In the genomic region with DNA sequence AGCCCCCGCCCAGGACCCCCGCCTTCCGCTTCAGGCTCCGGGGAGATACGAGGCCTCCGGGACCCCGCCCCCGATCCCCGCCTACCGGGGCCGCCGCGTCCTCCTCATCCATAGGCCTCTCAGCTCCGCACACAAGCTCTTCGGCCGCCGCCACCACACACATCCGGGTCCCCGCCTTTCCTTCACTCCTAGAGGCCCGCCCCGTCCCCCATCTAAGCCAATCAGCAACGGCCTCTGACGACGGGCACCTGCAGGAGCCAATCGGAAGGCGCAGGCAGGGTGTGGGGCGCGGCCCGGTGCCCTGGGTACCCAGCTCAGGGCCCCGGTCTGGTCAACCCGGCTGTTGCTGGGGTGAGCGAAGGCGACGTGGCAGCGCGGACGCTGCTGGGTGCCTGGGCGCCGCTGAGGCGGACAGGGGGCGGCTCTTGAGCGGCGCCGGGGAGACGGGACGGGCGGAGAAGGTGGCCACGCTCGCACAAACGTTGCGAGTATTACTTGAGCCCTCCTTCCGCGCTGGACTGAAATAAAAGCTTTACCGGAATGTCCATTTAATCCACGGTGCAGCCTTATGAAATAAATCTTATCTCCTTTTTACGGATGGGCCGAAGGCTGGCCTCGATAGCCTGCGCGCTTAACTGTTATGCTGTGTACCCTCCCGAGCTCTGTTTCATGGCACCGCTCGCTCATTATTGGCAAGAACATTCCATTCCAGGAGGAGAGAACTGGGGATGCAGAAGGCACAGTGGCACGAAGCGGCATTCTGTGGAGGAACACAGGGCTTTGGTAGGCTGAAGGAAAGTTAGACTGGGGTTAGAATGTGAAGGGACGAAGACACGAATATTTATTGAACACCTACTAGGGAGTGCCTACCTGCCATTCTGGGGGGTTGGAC, we compare ENCODE assay signal across 1 cellular context.
TF ChIP-seq lines count a peak whose summit lies in the region.

A gene with protein sequence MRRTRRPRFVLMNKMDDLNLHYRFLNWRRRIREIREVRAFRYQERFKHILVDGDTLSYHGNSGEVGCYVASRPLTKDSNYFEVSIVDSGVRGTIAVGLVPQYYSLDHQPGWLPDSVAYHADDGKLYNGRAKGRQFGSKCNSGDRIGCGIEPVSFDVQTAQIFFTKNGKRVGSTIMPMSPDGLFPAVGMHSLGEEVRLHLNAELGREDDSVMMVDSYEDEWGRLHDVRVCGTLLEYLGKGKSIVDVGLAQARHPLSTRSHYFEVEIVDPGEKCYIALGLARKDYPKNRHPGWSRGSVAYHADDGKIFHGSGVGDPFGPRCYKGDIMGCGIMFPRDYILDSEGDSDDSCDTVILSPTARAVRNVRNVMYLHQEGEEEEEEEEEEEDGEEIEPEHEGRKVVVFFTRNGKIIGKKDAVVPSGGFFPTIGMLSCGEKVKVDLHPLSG (minus strand): TSS at position 165 of the 892 bp plus-strand sequence. CDS start 57 bp downstream, at position 108.

TF ChIP-seq in HEK293, 187 proteins besides CTCF, POLR2A, EP300 and RAD21 (continued from another document and continues in another):
- TF ChIP-seq, protein P1, sequence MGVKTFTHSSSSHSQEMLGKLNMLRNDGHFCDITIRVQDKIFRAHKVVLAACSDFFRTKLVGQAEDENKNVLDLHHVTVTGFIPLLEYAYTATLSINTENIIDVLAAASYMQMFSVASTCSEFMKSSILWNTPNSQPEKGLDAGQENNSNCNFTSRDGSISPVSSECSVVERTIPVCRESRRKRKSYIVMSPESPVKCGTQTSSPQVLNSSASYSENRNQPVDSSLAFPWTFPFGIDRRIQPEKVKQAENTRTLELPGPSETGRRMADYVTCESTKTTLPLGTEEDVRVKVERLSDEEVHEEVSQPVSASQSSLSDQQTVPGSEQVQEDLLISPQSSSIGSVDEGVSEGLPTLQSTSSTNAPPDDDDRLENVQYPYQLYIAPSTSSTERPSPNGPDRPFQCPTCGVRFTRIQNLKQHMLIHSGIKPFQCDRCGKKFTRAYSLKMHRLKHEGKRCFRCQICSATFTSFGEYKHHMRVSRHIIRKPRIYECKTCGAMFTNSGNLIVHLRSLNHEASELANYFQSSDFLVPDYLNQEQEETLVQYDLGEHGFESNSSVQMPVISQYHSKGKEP (tag by site-specific recombination; IDR thresholded peaks at IDR 0.05): no peak
- peak; percentile 93 for TF ChIP-seq KLF8 (tag by site-specific recombination; IDR thresholded peaks at IDR 0.05)
- TF ChIP-seq ZNF621 (tag by site-specific recombination; IDR thresholded peaks at IDR 0.05): no peak
- TF ChIP-seq, protein P2, sequence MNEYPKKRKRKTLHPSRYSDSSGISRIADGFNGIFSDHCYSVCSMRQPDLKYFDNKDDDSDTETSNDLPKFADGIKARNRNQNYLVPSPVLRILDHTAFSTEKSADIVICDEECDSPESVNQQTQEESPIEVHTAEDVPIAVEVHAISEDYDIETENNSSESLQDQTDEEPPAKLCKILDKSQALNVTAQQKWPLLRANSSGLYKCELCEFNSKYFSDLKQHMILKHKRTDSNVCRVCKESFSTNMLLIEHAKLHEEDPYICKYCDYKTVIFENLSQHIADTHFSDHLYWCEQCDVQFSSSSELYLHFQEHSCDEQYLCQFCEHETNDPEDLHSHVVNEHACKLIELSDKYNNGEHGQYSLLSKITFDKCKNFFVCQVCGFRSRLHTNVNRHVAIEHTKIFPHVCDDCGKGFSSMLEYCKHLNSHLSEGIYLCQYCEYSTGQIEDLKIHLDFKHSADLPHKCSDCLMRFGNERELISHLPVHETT (tag by site-specific recombination; IDR thresholded peaks at IDR 0.05): no peak
- TF ChIP-seq, protein P3, sequence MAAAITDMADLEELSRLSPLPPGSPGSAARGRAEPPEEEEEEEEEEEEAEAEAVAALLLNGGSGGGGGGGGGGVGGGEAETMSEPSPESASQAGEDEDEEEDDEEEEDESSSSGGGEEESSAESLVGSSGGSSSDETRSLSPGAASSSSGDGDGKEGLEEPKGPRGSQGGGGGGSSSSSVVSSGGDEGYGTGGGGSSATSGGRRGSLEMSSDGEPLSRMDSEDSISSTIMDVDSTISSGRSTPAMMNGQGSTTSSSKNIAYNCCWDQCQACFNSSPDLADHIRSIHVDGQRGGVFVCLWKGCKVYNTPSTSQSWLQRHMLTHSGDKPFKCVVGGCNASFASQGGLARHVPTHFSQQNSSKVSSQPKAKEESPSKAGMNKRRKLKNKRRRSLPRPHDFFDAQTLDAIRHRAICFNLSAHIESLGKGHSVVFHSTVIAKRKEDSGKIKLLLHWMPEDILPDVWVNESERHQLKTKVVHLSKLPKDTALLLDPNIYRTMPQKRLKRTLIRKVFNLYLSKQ (tag by site-specific recombination; IDR thresholded peaks at IDR 0.05; ENCODE audit: borderline replicate concordance): no peak
- no peak for TF ChIP-seq FEZF1 (tag by site-specific recombination; IDR thresholded peaks at IDR 0.05)
- no peak for TF ChIP-seq YY2 (tag by site-specific recombination; IDR thresholded peaks at IDR 0.05)
- no peak for TF ChIP-seq ZNF837 (tag by site-specific recombination; IDR thresholded peaks at IDR 0.05)
- peak; percentile 82; the same call in 1 of the 2 replicates for TF ChIP-seq KLF9 (tag by site-specific recombination; IDR thresholded peaks at IDR 0.05; ENCODE audit: low read depth)
- TF ChIP-seq ZNF600 (tag by site-specific recombination; IDR thresholded peaks at IDR 0.05): peak; percentile 56
- no peak for TF ChIP-seq ZFP69B (tag by site-specific recombination; IDR thresholded peaks at IDR 0.05)
- TF ChIP-seq ZNF658 (tag by site-specific recombination; IDR thresholded peaks at IDR 0.05): no peak
- peak; percentile 69; the same call in 1 of the 2 replicates for TF ChIP-seq ZNF501 (tag by site-specific recombination; IDR thresholded peaks at IDR 0.05)
- no peak for TF ChIP-seq ZNF223 (tag by site-specific recombination; IDR thresholded peaks at IDR 0.05)
- TF ChIP-seq ZNF544 (tag by site-specific recombination; IDR thresholded peaks at IDR 0.05): no peak
- TF ChIP-seq ZNF843 (tag by site-specific recombination; IDR thresholded peaks at IDR 0.05): no peak
- TF ChIP-seq, protein P4, sequence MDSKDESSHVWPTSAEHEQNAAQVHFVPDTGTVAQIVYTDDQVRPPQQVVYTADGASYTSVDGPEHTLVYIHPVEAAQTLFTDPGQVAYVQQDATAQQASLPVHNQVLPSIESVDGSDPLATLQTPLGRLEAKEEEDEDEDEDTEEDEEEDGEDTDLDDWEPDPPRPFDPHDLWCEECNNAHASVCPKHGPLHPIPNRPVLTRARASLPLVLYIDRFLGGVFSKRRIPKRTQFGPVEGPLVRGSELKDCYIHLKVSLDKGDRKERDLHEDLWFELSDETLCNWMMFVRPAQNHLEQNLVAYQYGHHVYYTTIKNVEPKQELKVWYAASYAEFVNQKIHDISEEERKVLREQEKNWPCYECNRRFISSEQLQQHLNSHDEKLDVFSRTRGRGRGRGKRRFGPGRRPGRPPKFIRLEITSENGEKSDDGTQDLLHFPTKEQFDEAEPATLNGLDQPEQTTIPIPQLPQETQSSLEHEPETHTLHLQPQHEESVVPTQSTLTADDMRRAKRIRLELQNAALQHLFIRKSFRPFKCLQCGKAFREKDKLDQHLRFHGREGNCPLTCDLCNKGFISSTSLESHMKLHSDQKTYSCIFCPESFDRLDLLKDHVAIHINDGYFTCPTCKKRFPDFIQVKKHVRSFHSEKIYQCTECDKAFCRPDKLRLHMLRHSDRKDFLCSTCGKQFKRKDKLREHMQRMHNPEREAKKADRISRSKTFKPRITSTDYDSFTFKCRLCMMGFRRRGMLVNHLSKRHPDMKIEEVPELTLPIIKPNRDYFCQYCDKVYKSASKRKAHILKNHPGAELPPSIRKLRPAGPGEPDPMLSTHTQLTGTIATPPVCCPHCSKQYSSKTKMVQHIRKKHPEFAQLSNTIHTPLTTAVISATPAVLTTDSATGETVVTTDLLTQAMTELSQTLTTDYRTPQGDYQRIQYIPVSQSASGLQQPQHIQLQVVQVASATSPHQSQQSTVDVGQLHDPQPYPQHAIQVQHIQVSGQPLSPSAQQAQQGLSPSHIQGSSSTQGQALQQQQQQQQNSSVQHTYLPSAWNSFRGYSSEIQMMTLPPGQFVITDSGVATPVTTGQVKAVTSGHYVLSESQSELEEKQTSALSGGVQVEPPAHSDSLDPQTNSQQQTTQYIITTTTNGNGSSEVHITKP (tag by site-specific recombination; IDR thresholded peaks at IDR 0.05): peak; percentile 92
- TF ChIP-seq ZSCAN23 (tag by site-specific recombination; IDR thresholded peaks at IDR 0.05): no peak
- TF ChIP-seq, protein P5, sequence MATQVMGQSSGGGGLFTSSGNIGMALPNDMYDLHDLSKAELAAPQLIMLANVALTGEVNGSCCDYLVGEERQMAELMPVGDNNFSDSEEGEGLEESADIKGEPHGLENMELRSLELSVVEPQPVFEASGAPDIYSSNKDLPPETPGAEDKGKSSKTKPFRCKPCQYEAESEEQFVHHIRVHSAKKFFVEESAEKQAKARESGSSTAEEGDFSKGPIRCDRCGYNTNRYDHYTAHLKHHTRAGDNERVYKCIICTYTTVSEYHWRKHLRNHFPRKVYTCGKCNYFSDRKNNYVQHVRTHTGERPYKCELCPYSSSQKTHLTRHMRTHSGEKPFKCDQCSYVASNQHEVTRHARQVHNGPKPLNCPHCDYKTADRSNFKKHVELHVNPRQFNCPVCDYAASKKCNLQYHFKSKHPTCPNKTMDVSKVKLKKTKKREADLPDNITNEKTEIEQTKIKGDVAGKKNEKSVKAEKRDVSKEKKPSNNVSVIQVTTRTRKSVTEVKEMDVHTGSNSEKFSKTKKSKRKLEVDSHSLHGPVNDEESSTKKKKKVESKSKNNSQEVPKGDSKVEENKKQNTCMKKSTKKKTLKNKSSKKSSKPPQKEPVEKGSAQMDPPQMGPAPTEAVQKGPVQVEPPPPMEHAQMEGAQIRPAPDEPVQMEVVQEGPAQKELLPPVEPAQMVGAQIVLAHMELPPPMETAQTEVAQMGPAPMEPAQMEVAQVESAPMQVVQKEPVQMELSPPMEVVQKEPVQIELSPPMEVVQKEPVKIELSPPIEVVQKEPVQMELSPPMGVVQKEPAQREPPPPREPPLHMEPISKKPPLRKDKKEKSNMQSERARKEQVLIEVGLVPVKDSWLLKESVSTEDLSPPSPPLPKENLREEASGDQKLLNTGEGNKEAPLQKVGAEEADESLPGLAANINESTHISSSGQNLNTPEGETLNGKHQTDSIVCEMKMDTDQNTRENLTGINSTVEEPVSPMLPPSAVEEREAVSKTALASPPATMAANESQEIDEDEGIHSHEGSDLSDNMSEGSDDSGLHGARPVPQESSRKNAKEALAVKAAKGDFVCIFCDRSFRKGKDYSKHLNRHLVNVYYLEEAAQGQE (tag by site-specific recombination; IDR thresholded peaks at IDR 0.05): no peak
- no peak for TF ChIP-seq ZNF561 (tag by site-specific recombination; IDR thresholded peaks at IDR 0.05; ENCODE audit: borderline replicate concordance)
- TF ChIP-seq, protein P6, sequence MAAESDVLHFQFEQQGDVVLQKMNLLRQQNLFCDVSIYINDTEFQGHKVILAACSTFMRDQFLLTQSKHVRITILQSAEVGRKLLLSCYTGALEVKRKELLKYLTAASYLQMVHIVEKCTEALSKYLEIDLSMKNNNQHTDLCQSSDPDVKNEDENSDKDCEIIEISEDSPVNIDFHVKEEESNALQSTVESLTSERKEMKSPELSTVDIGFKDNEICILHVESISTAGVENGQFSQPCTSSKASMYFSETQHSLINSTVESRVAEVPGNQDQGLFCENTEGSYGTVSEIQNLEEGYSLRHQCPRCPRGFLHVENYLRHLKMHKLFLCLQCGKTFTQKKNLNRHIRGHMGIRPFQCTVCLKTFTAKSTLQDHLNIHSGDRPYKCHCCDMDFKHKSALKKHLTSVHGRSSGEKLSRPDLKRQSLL (tag by site-specific recombination; IDR thresholded peaks at IDR 0.05): no peak
- TF ChIP-seq ZNF2 (tag by site-specific recombination; IDR thresholded peaks at IDR 0.05): no peak
- TF ChIP-seq, protein P7, sequence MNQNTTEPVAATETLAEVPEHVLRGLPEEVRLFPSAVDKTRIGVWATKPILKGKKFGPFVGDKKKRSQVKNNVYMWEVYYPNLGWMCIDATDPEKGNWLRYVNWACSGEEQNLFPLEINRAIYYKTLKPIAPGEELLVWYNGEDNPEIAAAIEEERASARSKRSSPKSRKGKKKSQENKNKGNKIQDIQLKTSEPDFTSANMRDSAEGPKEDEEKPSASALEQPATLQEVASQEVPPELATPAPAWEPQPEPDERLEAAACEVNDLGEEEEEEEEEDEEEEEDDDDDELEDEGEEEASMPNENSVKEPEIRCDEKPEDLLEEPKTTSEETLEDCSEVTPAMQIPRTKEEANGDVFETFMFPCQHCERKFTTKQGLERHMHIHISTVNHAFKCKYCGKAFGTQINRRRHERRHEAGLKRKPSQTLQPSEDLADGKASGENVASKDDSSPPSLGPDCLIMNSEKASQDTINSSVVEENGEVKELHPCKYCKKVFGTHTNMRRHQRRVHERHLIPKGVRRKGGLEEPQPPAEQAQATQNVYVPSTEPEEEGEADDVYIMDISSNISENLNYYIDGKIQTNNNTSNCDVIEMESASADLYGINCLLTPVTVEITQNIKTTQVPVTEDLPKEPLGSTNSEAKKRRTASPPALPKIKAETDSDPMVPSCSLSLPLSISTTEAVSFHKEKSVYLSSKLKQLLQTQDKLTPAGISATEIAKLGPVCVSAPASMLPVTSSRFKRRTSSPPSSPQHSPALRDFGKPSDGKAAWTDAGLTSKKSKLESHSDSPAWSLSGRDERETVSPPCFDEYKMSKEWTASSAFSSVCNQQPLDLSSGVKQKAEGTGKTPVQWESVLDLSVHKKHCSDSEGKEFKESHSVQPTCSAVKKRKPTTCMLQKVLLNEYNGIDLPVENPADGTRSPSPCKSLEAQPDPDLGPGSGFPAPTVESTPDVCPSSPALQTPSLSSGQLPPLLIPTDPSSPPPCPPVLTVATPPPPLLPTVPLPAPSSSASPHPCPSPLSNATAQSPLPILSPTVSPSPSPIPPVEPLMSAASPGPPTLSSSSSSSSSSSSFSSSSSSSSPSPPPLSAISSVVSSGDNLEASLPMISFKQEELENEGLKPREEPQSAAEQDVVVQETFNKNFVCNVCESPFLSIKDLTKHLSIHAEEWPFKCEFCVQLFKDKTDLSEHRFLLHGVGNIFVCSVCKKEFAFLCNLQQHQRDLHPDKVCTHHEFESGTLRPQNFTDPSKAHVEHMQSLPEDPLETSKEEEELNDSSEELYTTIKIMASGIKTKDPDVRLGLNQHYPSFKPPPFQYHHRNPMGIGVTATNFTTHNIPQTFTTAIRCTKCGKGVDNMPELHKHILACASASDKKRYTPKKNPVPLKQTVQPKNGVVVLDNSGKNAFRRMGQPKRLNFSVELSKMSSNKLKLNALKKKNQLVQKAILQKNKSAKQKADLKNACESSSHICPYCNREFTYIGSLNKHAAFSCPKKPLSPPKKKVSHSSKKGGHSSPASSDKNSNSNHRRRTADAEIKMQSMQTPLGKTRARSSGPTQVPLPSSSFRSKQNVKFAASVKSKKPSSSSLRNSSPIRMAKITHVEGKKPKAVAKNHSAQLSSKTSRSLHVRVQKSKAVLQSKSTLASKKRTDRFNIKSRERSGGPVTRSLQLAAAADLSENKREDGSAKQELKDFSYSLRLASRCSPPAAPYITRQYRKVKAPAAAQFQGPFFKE (tag by site-specific recombination; IDR thresholded peaks at IDR 0.05; ENCODE audit: borderline replicate concordance): no peak
- TF ChIP-seq, protein P8, sequence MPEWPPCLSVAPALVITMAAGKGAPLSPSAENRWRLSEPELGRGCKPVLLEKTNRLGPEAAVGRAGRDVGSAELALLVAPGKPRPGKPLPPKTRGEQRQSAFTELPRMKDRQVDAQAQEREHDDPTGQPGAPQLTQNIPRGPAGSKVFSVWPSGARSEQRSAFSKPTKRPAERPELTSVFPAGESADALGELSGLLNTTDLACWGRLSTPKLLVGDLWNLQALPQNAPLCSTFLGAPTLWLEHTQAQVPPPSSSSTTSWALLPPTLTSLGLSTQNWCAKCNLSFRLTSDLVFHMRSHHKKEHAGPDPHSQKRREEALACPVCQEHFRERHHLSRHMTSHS (tag by site-specific recombination; IDR thresholded peaks at IDR 0.05): no peak
- TF ChIP-seq ZNF610 (tag by site-specific recombination; IDR thresholded peaks at IDR 0.05; ENCODE audit: borderline replicate concordance): no peak
- no peak for TF ChIP-seq GLI2 (tag by site-specific recombination; IDR thresholded peaks at IDR 0.05; ENCODE audit: borderline replicate concordance, low read depth)
